In genomic region chr2:217356795-217357194, GRCh38 we compare ENCODE assay signal across 15 cellular contexts.
DNase-seq lines count a peak whose midpoint lies in the region; ATAC-seq, FAIRE-seq and TF ChIP-seq lines count a peak whose summit lies in the region.
"Had no signal": no experiment of that assay in that cellular context is flagged by ENCODE, and none has a peak within 500 bp of the region (broad histone marks: within the 10 kb centered on the region; RNA-seq: fewer than 3 reads in every experiment).

No MANE protein-coding gene starts in this region.

- no peak overlapping the region for H3K14ac ChIP-seq in mesenchymal stem cell (ENCODE audit: low read length in 2 of 2)

- H3K4ac ChIP-seq in mesenchymal stem cell (ENCODE audit: low read depth in 1 of 2, low read length in 2 of 2): no peak overlapping the region

- 81% methylated on average over 7 of the region's 7 CpGs for WGBS in mesenchymal stem cell
- 51 to 55% methylated on average over 7 of the region's 7 CpGs for WGBS in pancreas, 2 donors

- H2BK5ac ChIP-seq in mesenchymal stem cell (ENCODE audit: low read depth, low read length, poor library complexity, severe bottlenecking): no peak overlapping the region

- DNase-seq in GM04504 (ENCODE audit: low read depth) (peak; percentile 9), cerebellum (ENCODE audit: low spot score) (peak; percentile 10), mesenchymal stem cell (no peak), mucosa of descending colon (no peak), NCI-H345 (lab: John Stamatoyannopoulos, UW) (no peak), pancreas (no peak)
- DNase-seq: NCI-H1092 treated with DMSO at 0.1 percent for 48 hours; NCI-H526 treated with DMSO at 0.1 percent for 48 hours; stimulated activated CD4-positive, alpha-beta T cell treated with anti-CD3 and anti-CD28 coated beads, Interleukin-2, amount 100 ng/mL, for 48 hours had no signal

- H3K4me3 ChIP-seq in mesenchymal stem cell (ENCODE audit: insufficient read depth in 1 of 2, low read depth in 1 of 2, low read length in 2 of 2) (peak overlapping the region in 1 of 2 experiments; percentile 20), stomach smooth muscle (ENCODE audit: low read length in 2 of 2) (peak overlapping the region; percentile 22 to 44), mucosa of descending colon (no peak overlapping the region), pancreas (no peak overlapping the region)
- H3K4me3 ChIP-seq: BLaER1 had no signal

- no peak for ATAC-seq in HG03025 (IDR thresholded peaks at IDR 0.05; ENCODE audit: low FRiP score, unreplicated experiment)
- no peak for ATAC-seq in mucosa of descending colon
- ATAC-seq in pancreas: no peak
- ATAC-seq: stimulated activated effector memory CD8-positive, alpha-beta T cell treated with anti-CD3 and anti-CD28 coated beads, Interleukin-12 subunit alpha, Interleukin-12 subunit beta, amount 100 ng/mL, for 72 hours had no signal

- H3K23ac ChIP-seq in mesenchymal stem cell (ENCODE audit: low read length in 2 of 2): no peak overlapping the region

- FAIRE-seq in pancreas (lab: Jason Lieb, UNC): no peak
- FAIRE-seq: frontal cortex had no signal

- H3K18ac ChIP-seq in mesenchymal stem cell (ENCODE audit: low read depth in 1 of 2, low read length in 2 of 2): no peak overlapping the region

- no peak overlapping the region for H2AFZ ChIP-seq in mesenchymal stem cell (ENCODE audit: low read depth, low read length)

- no peaks in the 10 kb centered on the region for H3K9me3 ChIP-seq in mesenchymal stem cell (ENCODE audit: control insufficient read depth, low read length)
- H3K9me3 ChIP-seq in stomach smooth muscle (ENCODE audit: control insufficient read depth in 2 of 2, low read length in 2 of 2): no peaks in the 10 kb centered on the region
- H3K9me3 ChIP-seq in mucosa of descending colon: no peaks in the 10 kb centered on the region
- H3K9me3 ChIP-seq in pancreas: no peaks in the 10 kb centered on the region
- H3K9me3 ChIP-seq: BLaER1 had no signal

- peak overlapping the region; percentile 35 for H3K9ac ChIP-seq in mesenchymal stem cell (ENCODE audit: low read length)
- no peak overlapping the region for H3K9ac ChIP-seq in stomach smooth muscle (ENCODE audit: low read length in 2 of 2)
- H3K9ac ChIP-seq: BLaER1 had no signal

- intact Hi-C loops in mucosa of descending colon (cut with DNase I, micrococcal nuclease): no loop called here
- intact Hi-C loops in pancreas (cut with DNase I): no loop called here

- H3K27ac ChIP-seq in mesenchymal stem cell (ENCODE audit: low read length, poor library complexity, severe bottlenecking) (no peak overlapping the region), stomach smooth muscle (ENCODE audit: low read length) (peak overlapping the region; percentile 78), pancreas (no peak overlapping the region)
- H3K27ac ChIP-seq: BLaER1, RWPE1 had no signal

- H3K4me1 ChIP-seq in mesenchymal stem cell (ENCODE audit: control insufficient read depth, insufficient read depth, low read depth, low read length): peaks cover 5% of the 10 kb centered on the region
- peaks cover 57% of the 10 kb centered on the region for H3K4me1 ChIP-seq in stomach smooth muscle (ENCODE audit: control insufficient read depth, insufficient read depth, low read length)
- no peaks in the 10 kb centered on the region for H3K4me1 ChIP-seq in mucosa of descending colon (ENCODE audit: low read depth)
- peaks cover 0 to 2% (median 0%) of the 10 kb centered on the region in 3 donors for H3K4me1 ChIP-seq in pancreas

- no peaks in the 10 kb centered on the region for H3K36me3 ChIP-seq in mesenchymal stem cell (ENCODE audit: control insufficient read depth in 1 of 2, insufficient read depth in 2 of 2, low read depth in 1 of 2, low read length in 2 of 2)
- H3K36me3 ChIP-seq in stomach smooth muscle (ENCODE audit: control insufficient read depth in 2 of 2, insufficient read depth in 2 of 2, low read length in 2 of 2): no peaks in the 10 kb centered on the region
- no peaks in the 10 kb centered on the region for H3K36me3 ChIP-seq in mucosa of descending colon (ENCODE audit: low read depth)
- H3K36me3 ChIP-seq in pancreas: no peaks in the 10 kb centered on the region
- H3K36me3 ChIP-seq: BLaER1 had no signal

- H2BK15ac ChIP-seq in mesenchymal stem cell (ENCODE audit: low read depth, poor library complexity, severe bottlenecking): no peak overlapping the region

- no peak overlapping the region for H4K91ac ChIP-seq in mesenchymal stem cell (ENCODE audit: low read length)

- no peak overlapping the region for H2AK5ac ChIP-seq in mesenchymal stem cell (ENCODE audit: low read length, severe bottlenecking)

- no peak overlapping the region for H2BK12ac ChIP-seq in mesenchymal stem cell (ENCODE audit: low read length in 2 of 2)

- TF ChIP-seq CTCF in mucosa of descending colon (IDR thresholded peaks at IDR 0.05) (no peak), pancreas (IDR thresholded peaks at IDR 0.05) (no peak)

- no peak overlapping the region for H2BK120ac ChIP-seq in mesenchymal stem cell (ENCODE audit: low read depth, low read length)

- H4K8ac ChIP-seq in mesenchymal stem cell (ENCODE audit: low read length): no peak overlapping the region

- H3K27me3 ChIP-seq in mesenchymal stem cell (ENCODE audit: control insufficient read depth in 1 of 2, insufficient read depth in 1 of 2, low read length in 2 of 2): no peaks in the 10 kb centered on the region
- no peaks in the 10 kb centered on the region for H3K27me3 ChIP-seq in stomach smooth muscle (ENCODE audit: control insufficient read depth in 1 of 2, insufficient read depth in 2 of 2, low read length in 2 of 2)
- H3K27me3 ChIP-seq in pancreas: no peaks in the 10 kb centered on the region
- H3K27me3 ChIP-seq: BLaER1 had no signal

- no peaks in the 10 kb centered on the region for H3K79me1 ChIP-seq in mesenchymal stem cell (replicated peaks; ENCODE audit: low read length, poor library complexity, severe bottlenecking)

- H3K4me2 ChIP-seq in mesenchymal stem cell (ENCODE audit: low read length, poor library complexity, severe bottlenecking): no peak overlapping the region

Comparison
In these comparisons a context has a peak if more than half of its experiments do, and no peak if none do; other contexts are left out.
1. DNase-seq: peak in GM04504 (single experiment) and cerebellum (single experiment); none in mesenchymal stem cell (single experiment), mucosa of descending colon (0 of 3), NCI-H345 (single experiment) and pancreas (0 of 6).
2. H3K4me3 ChIP-seq: peak in stomach smooth muscle (2 of 2); none in mucosa of descending colon (single experiment) and pancreas (0 of 4).